ENCODE assay signal across 1 cellular context in genomic region chr2:215793747-215794595, GRCh38.
TF ChIP-seq lines count a peak whose summit lies in the region.

No MANE protein-coding gene starts in this region.

TF ChIP-seq in HepG2, 621 proteins besides CTCF, POLR2A, EP300 and RAD21 (continued from another document and continues in another):
- TF ChIP-seq CERS6 (CRISPR knock-in tag; IDR thresholded peaks at IDR 0.05), result no peak
- TF ChIP-seq ZNF546 (CRISPR knock-in tag; conservative IDR thresholded peaks at IDR 0.05), result no peak
- peak; percentile 80 for TF ChIP-seq THAP11 (CRISPR knock-in tag; IDR thresholded peaks at IDR 0.05)
- TF ChIP-seq NFRKB (IDR thresholded peaks at IDR 0.05), result no peak
- TF ChIP-seq SMARCE1 (IDR thresholded peaks at IDR 0.05; ENCODE audit: borderline replicate concordance), result no peak; the same call in 1 of the 2 replicates
- TF ChIP-seq YY1 (IDR thresholded peaks at IDR 0.05; ENCODE audit: insufficient read depth, insufficient replicate concordance, low read depth, low read length), result peak; percentile 43
- 0 out of 2 replicates have a peak, but pooled peaks have one; percentile 42 for TF ChIP-seq ZSCAN22 (CRISPR knock-in tag; IDR thresholded peaks at IDR 0.05)
- no peak; the same call in 1 of the 2 replicates for TF ChIP-seq EHMT2 (IDR thresholded peaks at IDR 0.05; ENCODE audit: borderline replicate concordance, low read depth, low read length)
- TF ChIP-seq ZNF713 (CRISPR knock-in tag; IDR thresholded peaks at IDR 0.05), result no peak
- no peak; the same call in 1 of the 2 replicates for TF ChIP-seq SAFB2 (CRISPR knock-in tag; IDR thresholded peaks at IDR 0.05; ENCODE audit: borderline replicate concordance, low read depth)
- TF ChIP-seq WIZ (CRISPR knock-in tag; IDR thresholded peaks at IDR 0.05), result no peak
- peak; percentile 92 for TF ChIP-seq ZNF18 (CRISPR knock-in tag; IDR thresholded peaks at IDR 0.05; ENCODE audit: insufficient replicate concordance)
- 0 out of 2 replicates have a peak, but pooled peaks have one; percentile 27 for TF ChIP-seq TAF1 (CRISPR knock-in tag; IDR thresholded peaks at IDR 0.05)
- no peak for TF ChIP-seq CENPX (CRISPR knock-in tag; IDR thresholded peaks at IDR 0.05)
- TF ChIP-seq SOX13 (IDR thresholded peaks at IDR 0.05), result peak; percentile 76
- TF ChIP-seq SOX13 (CRISPR knock-in tag; conservative IDR thresholded peaks at IDR 0.05 in 1 of 2, IDR thresholded peaks at IDR 0.05 in 1 of 2), result peak in 1 of 2 experiments; percentile 95; a peak in 2 of 4 replicates
- TF ChIP-seq E2F2 (CRISPR knock-in tag; IDR thresholded peaks at IDR 0.05; ENCODE audit: borderline replicate concordance), result 0 out of 2 replicates have a peak, but pooled peaks have one; percentile 22
- no peak for TF ChIP-seq POLR2G (IDR thresholded peaks at IDR 0.05; ENCODE audit: low read depth, low read length)
- TF ChIP-seq ZNF20 (CRISPR knock-in tag; IDR thresholded peaks at IDR 0.05), result no peak
- peak; percentile 99 for TF ChIP-seq HMG20A (CRISPR knock-in tag; IDR thresholded peaks at IDR 0.05; ENCODE audit: borderline replicate concordance)
- no peak for TF ChIP-seq PBX3 (CRISPR knock-in tag; IDR thresholded peaks at IDR 0.05; ENCODE audit: borderline replicate concordance)
- peak; percentile 64; the same call in 1 of the 2 replicates for TF ChIP-seq ZNF543 (CRISPR knock-in tag; IDR thresholded peaks at IDR 0.05)
- no peak for TF ChIP-seq PRMT3 (CRISPR knock-in tag; IDR thresholded peaks at IDR 0.05; ENCODE audit: borderline replicate concordance, low read depth)
- TF ChIP-seq ZNF646 (CRISPR knock-in tag; IDR thresholded peaks at IDR 0.05), result peak; percentile 88
- TF ChIP-seq NFYC (CRISPR knock-in tag; IDR thresholded peaks at IDR 0.05), result peak; percentile 46
- TF ChIP-seq IRX3 (CRISPR knock-in tag; IDR thresholded peaks at IDR 0.05; ENCODE audit: borderline replicate concordance, low read depth), result no peak
- TF ChIP-seq RCOR2 (CRISPR knock-in tag; IDR thresholded peaks at IDR 0.05), result peak; percentile 99
- peak; percentile 54; the same call in 1 of the 2 replicates for TF ChIP-seq ZHX1 (CRISPR knock-in tag; IDR thresholded peaks at IDR 0.05; ENCODE audit: low read depth)
- peak; percentile 72; the same call in 1 of the 2 replicates for TF ChIP-seq KDM1A (CRISPR knock-in tag; IDR thresholded peaks at IDR 0.05)
- TF ChIP-seq FIP1L1 (IDR thresholded peaks at IDR 0.05; ENCODE audit: borderline replicate concordance, insufficient read depth, low read depth, low read length), result no peak
- no peak for TF ChIP-seq REXO4 (CRISPR knock-in tag; IDR thresholded peaks at IDR 0.05; ENCODE audit: borderline replicate concordance)
- peak; percentile 100 for TF ChIP-seq GATAD2A (CRISPR knock-in tag; IDR thresholded peaks at IDR 0.05)
- peak; percentile 92 for TF ChIP-seq TCF7L2 (IDR thresholded peaks at IDR 0.05; ENCODE audit: low read depth, low read length)
- peak; percentile 75; the same call in 1 of the 2 replicates for TF ChIP-seq TFDP2 (CRISPR knock-in tag; IDR thresholded peaks at IDR 0.05)
- peak; percentile 93 for TF ChIP-seq SIX1 (CRISPR knock-in tag; IDR thresholded peaks at IDR 0.05; ENCODE audit: borderline replicate concordance)
- no peak for TF ChIP-seq NFYB (CRISPR knock-in tag; IDR thresholded peaks at IDR 0.05)
- peak; percentile 93; the same call in 1 of the 2 replicates for TF ChIP-seq RXRB (CRISPR knock-in tag; IDR thresholded peaks at IDR 0.05; ENCODE audit: borderline replicate concordance)
- TF ChIP-seq NFKB2 (CRISPR knock-in tag; IDR thresholded peaks at IDR 0.05; ENCODE audit: borderline replicate concordance), result no peak
- no peak; the same call in 1 of the 2 replicates for TF ChIP-seq MIER2 (CRISPR knock-in tag; IDR thresholded peaks at IDR 0.05)
- no peak for TF ChIP-seq ZBTB10 (CRISPR knock-in tag; IDR thresholded peaks at IDR 0.05; ENCODE audit: borderline replicate concordance)
- TF ChIP-seq SYNCRIP (IDR thresholded peaks at IDR 0.05; ENCODE audit: insufficient read depth, low read depth, low read length), result no peak
- TF ChIP-seq HIVEP1 (CRISPR knock-in tag; IDR thresholded peaks at IDR 0.05), result no peak
- TF ChIP-seq AKAP8 (CRISPR knock-in tag; IDR thresholded peaks at IDR 0.05), result no peak
- peak; percentile 75 for TF ChIP-seq DRAP1 (CRISPR knock-in tag; IDR thresholded peaks at IDR 0.05)
- no peak for TF ChIP-seq ZNF839 (CRISPR knock-in tag; IDR thresholded peaks at IDR 0.05; ENCODE audit: borderline replicate concordance)
- peak; percentile 29; the same call in 1 of the 2 replicates for TF ChIP-seq ZNF263 (CRISPR knock-in tag; IDR thresholded peaks at IDR 0.05)
